ENCODE assay signal across 9 cellular contexts in the genomic region with DNA sequence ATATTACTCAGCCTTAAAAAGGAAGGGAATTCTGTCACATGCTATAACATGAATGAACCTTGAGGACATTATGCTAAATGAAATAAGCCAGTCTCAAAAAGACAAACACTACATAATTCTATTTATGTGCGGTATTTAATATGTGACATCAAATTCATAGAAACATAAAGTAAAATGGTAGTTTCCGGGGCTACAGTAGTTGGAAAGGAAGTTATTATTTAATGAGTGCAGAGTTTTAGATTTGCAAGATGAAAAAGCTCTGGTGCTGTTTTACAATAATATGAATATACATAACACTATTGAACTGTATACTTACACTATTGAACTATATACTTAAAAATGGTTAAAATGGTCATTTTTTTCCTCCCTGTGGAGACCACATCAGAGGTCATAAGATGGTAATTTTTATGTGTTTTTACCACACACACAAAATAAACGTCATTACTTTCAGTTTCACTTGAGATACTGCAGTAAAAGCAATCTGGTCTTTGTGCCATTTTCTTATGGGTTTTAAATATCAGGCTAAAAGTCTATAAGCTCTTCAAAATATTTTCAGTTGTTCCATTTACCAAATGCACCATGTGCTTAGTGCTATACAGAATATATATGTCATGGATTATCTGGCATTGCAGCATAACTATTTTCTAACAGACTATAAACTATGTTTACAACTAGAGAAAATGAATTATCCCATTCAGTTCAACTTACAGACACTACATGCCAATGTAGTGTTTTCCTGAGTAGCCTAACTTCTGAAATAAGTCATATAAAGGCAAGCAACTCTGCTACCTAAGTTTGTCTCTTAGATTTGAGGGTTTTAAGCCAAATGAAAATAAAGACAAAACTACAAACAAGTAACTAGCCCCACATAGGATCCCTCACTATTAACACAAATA.
DNase-seq lines count a peak whose midpoint lies in the region; ATAC-seq and TF ChIP-seq lines count a peak whose summit lies in the region.
"Had no signal": no experiment of that assay in that cellular context is flagged by ENCODE, and none has a peak within 500 bp of the region (broad histone marks: within the 10 kb centered on the region; RNA-seq: fewer than 3 reads in every experiment).

No MANE protein-coding gene starts in this region.

- H3K4me1 ChIP-seq in CD4-positive, CD25-positive, alpha-beta regulatory T cell (ENCODE audit: control insufficient read depth, insufficient read depth, low read length, poor library complexity, severe bottlenecking): peaks cover 13% of the 10 kb centered on the region
- H3K4me1 ChIP-seq in breast epithelium: no peaks in the 10 kb centered on the region
- H3K4me1 ChIP-seq in HAP-1: peaks cover 8% of the 10 kb centered on the region; the same call in 1 of the 2 replicates

- peak in 2 of 3 donors; percentile 75 to 85 for DNase-seq in CD4-positive, CD25-positive, alpha-beta regulatory T cell
- DNase-seq in breast epithelium (ENCODE audit: low spot score in 2 of 2): no peak
- no peak for DNase-seq in natural killer cell
- DNase-seq in HAP-1 (ENCODE audit: low spot score in 2 of 2): no peak
- DNase-seq in stimulated activated CD4-positive, alpha-beta T cell treated with anti-CD3 and anti-CD28 coated beads, Interleukin-15, amount 100 ng/mL, for 24 hours: no peak
- no peak for DNase-seq in SK-N-DZ (ENCODE audit: low spot score)
- no peak for DNase-seq in NCI-H146 treated with DMSO at 0.1 percent for 48 hours (lab: John Stamatoyannopoulos, UW; ENCODE audit: unreplicated experiment)
- DNase-seq: activated effector memory CD4-positive, alpha-beta T cell treated with anti-CD3 and anti-CD28 coated beads, Interleukin-2, amount 50 U/mL, for 16 hours had no signal

- H3K36me3 Mint-ChIP-seq in CD4-positive, CD25-positive, alpha-beta regulatory T cell: peaks cover 3% of the 10 kb centered on the region
- H3K36me3 Mint-ChIP-seq in natural killer cell: no peaks in the 10 kb centered on the region

- peak; percentile 83 to 86 for ATAC-seq in CD4-positive, CD25-positive, alpha-beta regulatory T cell (ENCODE audit: low read depth in 2 of 2)
- ATAC-seq in HG03432 (IDR thresholded peaks at IDR 0.05; ENCODE audit: unreplicated experiment) (peak; percentile 51), natural killer cell (peak; percentile 84 to 90 (median 86))

- peak overlapping the region; percentile 48 to 94 (median 83) for H3K4me3 Mint-ChIP-seq in CD4-positive, CD25-positive, alpha-beta regulatory T cell
- peak overlapping the region; percentile 76 for H3K4me3 Mint-ChIP-seq in natural killer cell

- no peak for TF ChIP-seq POLR2A in breast epithelium (IDR thresholded peaks at IDR 0.05)

- peak overlapping the region; percentile 90 to 97 (median 96) for H3K27ac Mint-ChIP-seq in CD4-positive, CD25-positive, alpha-beta regulatory T cell
- peak overlapping the region; percentile 93 to 94 for H3K27ac Mint-ChIP-seq in natural killer cell

- no peaks in the 10 kb centered on the region for H3K36me3 ChIP-seq in CD4-positive, CD25-positive, alpha-beta regulatory T cell (ENCODE audit: control insufficient read depth, insufficient read depth, low read length)
- H3K36me3 ChIP-seq in breast epithelium (no peaks in the 10 kb centered on the region), HAP-1 (replicated peaks) (peaks cover 7% of the 10 kb centered on the region; the same call in 1 of the 2 replicates)

- in situ Hi-C loops in HAP-1 (cut with MboI; ENCODE audit: low sequenced_read_pairs): no loop called here

- H3K9me3 ChIP-seq in CD4-positive, CD25-positive, alpha-beta regulatory T cell (ENCODE audit: control insufficient read depth in 2 of 2, low read length in 2 of 2): no peaks in the 10 kb centered on the region
- H3K9me3 ChIP-seq in breast epithelium (no peaks in the 10 kb centered on the region), HAP-1 (no peaks in the 10 kb centered on the region)

- peak overlapping the region; percentile 84 for H3K4me3 ChIP-seq in CD4-positive, CD25-positive, alpha-beta regulatory T cell (ENCODE audit: low read depth, low read length)
- peak overlapping the region in 2 of 3 donors; percentile 12 to 31 for H3K4me3 ChIP-seq in breast epithelium
- H3K4me3 ChIP-seq in HAP-1: no peak overlapping the region

- H3K27me3 ChIP-seq in CD4-positive, CD25-positive, alpha-beta regulatory T cell (ENCODE audit: control insufficient read depth, insufficient read depth, low read length): no peaks in the 10 kb centered on the region
- H3K27me3 ChIP-seq in breast epithelium (no peaks in the 10 kb centered on the region), HAP-1 (ENCODE audit: low read depth) (no peaks in the 10 kb centered on the region)

- peak overlapping the region; percentile 80 for H3K27ac ChIP-seq in CD4-positive, CD25-positive, alpha-beta regulatory T cell (ENCODE audit: insufficient read depth, low read length, poor library complexity, severe bottlenecking)
- H3K27ac ChIP-seq in breast epithelium: peak overlapping the region; percentile 8 to 33

- no peaks in the 10 kb centered on the region for H3K27me3 Mint-ChIP-seq in CD4-positive, CD25-positive, alpha-beta regulatory T cell
- no peaks in the 10 kb centered on the region for H3K27me3 Mint-ChIP-seq in natural killer cell (ENCODE audit: low read depth in 2 of 2)

- peaks cover 20 to 35% (median 29%) of the 10 kb centered on the region in 4 donors for H3K4me1 Mint-ChIP-seq in CD4-positive, CD25-positive, alpha-beta regulatory T cell
- H3K4me1 Mint-ChIP-seq in natural killer cell: peaks cover 14 to 23% of the 10 kb centered on the region in 2 donors

- intact Hi-C loops in breast epithelium (cut with DNase I; ENCODE audit: low total_unique reads): no loop called here
- intact Hi-C loops in natural killer cell (cut with micrococcal nuclease): loop anchor here (1.0 to 10.0 kb wide), 2 partner anchors 85 to 123 kb away; a partner anchor contains a TSS

- no peak for TF ChIP-seq CTCF in breast epithelium (IDR thresholded peaks at IDR 0.05)
- TF ChIP-seq CTCF in natural killer cell (IDR thresholded peaks at IDR 0.05): no peak

- H3K9me3 Mint-ChIP-seq in CD4-positive, CD25-positive, alpha-beta regulatory T cell: no peaks in the 10 kb centered on the region
- H3K9me3 Mint-ChIP-seq in natural killer cell: no peaks in the 10 kb centered on the region

Comparison
In these comparisons a context has a peak if more than half of its experiments do, and no peak if none do; other contexts are left out.
1. DNase-seq: peak in CD4-positive, CD25-positive, alpha-beta regulatory T cell (2 of 3); none in breast epithelium (0 of 2), natural killer cell (single experiment), HAP-1 (0 of 2), stimulated activated CD4-positive, alpha-beta T cell treated with anti-CD3 and anti-CD28 coated beads, Interleukin-15, amount 100 ng/mL, for 24 hours (single experiment), SK-N-DZ (single experiment) and NCI-H146 treated with DMSO at 0.1 percent for 48 hours (single experiment).
2. Peak in every context shown above with its lines, with median percentiles within 50 percentile points of each other: ATAC-seq.